ENCODE assay signal across 8 cellular contexts in genomic region chr7:127251458-127252379, GRCh38.
DNase-seq lines count a peak whose midpoint lies in the region; ATAC-seq and TF ChIP-seq lines count a peak whose summit lies in the region.

No MANE protein-coding gene starts in this region.

- ATAC-seq in GM19455 (IDR thresholded peaks at IDR 0.05; ENCODE audit: unreplicated experiment), result no peak

- no peaks in the 10 kb centered on the region for H3K9me2 ChIP-seq in SU-DHL-6 (replicated peaks; ENCODE audit: insufficient read depth, low read length)

- H3K27me3 ChIP-seq in SU-DHL-6 (ENCODE audit: low read length), result no peaks in the 10 kb centered on the region
- H3K27me3 ChIP-seq in endocrine pancreas (ENCODE audit: control insufficient read depth, insufficient read depth, low read length), result peaks cover 5% of the 10 kb centered on the region

- H3K79me2 ChIP-seq in SU-DHL-6 (ENCODE audit: insufficient read depth, low read length), result no peaks in the 10 kb centered on the region

- H3K9ac ChIP-seq in SU-DHL-6 (ENCODE audit: low read length) (no peak overlapping the region), endocrine pancreas (ENCODE audit: control insufficient read depth, insufficient read depth, low read length) (peak overlapping the region; percentile 57)

- no peak for TF ChIP-seq CTCF in SU-DHL-6 (IDR thresholded peaks at IDR 0.05; ENCODE audit: insufficient read depth, low read length, poor library complexity, severe bottlenecking)
- no peak for TF ChIP-seq CTCF in nephron (IDR thresholded peaks at IDR 0.05; ENCODE audit: unreplicated experiment in 3 of 3)

- no peaks in the 10 kb centered on the region for H3F3A ChIP-seq in SU-DHL-6 (ENCODE audit: insufficient read depth)

- H3K36me3 Mint-ChIP-seq in nephron (ENCODE audit: low read depth), result no peaks in the 10 kb centered on the region

- no peaks in the 10 kb centered on the region for H3K36me3 ChIP-seq in SU-DHL-6 (ENCODE audit: low read length)
- no peaks in the 10 kb centered on the region for H3K36me3 ChIP-seq in endocrine pancreas (ENCODE audit: control insufficient read depth, insufficient read depth, low read length)

- H3K9me3 ChIP-seq in SU-DHL-6 (ENCODE audit: insufficient read depth, low read length) (no peaks in the 10 kb centered on the region), endocrine pancreas (ENCODE audit: control insufficient read depth, low read length) (no peaks in the 10 kb centered on the region)

- peaks cover 7% of the 10 kb centered on the region for H3K4me1 ChIP-seq in endocrine pancreas (ENCODE audit: control insufficient read depth, insufficient read depth, low read length)

- peak overlapping the region in 1 of 3 experiments; percentile 4 for H3K27ac Mint-ChIP-seq in nephron

- H3K4me3 ChIP-seq in SU-DHL-6 (ENCODE audit: insufficient read depth, low read length, poor library complexity, severe bottlenecking) (no peak overlapping the region), endocrine pancreas (ENCODE audit: control insufficient read depth, insufficient read depth, low read length) (peak overlapping the region; percentile 71)

- no peaks in the 10 kb centered on the region for H4K20me1 ChIP-seq in SU-DHL-6 (ENCODE audit: low read depth, low read length)

- H3K27ac ChIP-seq in SU-DHL-6 (ENCODE audit: low read depth, low read length), result no peak overlapping the region

- no peak overlapping the region for H2AFZ ChIP-seq in SU-DHL-6 (ENCODE audit: low read depth, low read length, severe bottlenecking)

- peaks cover 7% of the 10 kb centered on the region for H3K4me1 Mint-ChIP-seq in nephron

- H3K4me3 Mint-ChIP-seq in nephron, result peak overlapping the region; percentile 85 to 92 (median 86)

- H3K4me2 ChIP-seq in SU-DHL-6 (ENCODE audit: low read depth, low read length, poor library complexity, severe bottlenecking), result peak overlapping the region; percentile 79

- peaks cover 91% of the 10 kb centered on the region for H3K27me3 Mint-ChIP-seq in nephron (ENCODE audit: low read depth)

- peak; percentile 16 to 19 for DNase-seq in activated CD4-positive, alpha-beta T cell treated with anti-CD3 and anti-CD28 coated beads for 4 hours
- no peak for DNase-seq in activated CD4-positive, alpha-beta T cell treated with anti-CD3 and anti-CD28 coated beads for 1 hour
- DNase-seq in 8988T, result no peak
- no peak for DNase-seq in NCI-H226

- H3K9me3 Mint-ChIP-seq in nephron, result no peaks in the 10 kb centered on the region

Comparison
In these comparisons a context has a peak if more than half of its experiments do, and no peak if none do; other contexts are left out.
1. DNase-seq: peak in activated CD4-positive, alpha-beta T cell treated with anti-CD3 and anti-CD28 coated beads for 4 hours (2 of 2); none in activated CD4-positive, alpha-beta T cell treated with anti-CD3 and anti-CD28 coated beads for 1 hour (single experiment), 8988T (single experiment) and NCI-H226 (single experiment).